In genomic region chr11:70671083-70671482, GRCh38 we compare ENCODE assay signal across 32 cellular contexts.
DNase-seq lines count a peak whose midpoint lies in the region; ATAC-seq, FAIRE-seq and TF ChIP-seq lines count a peak whose summit lies in the region.
"Had no signal": no experiment of that assay in that cellular context is flagged by ENCODE, and none has a peak within 500 bp of the region (broad histone marks: within the 10 kb centered on the region; RNA-seq: fewer than 3 reads in every experiment).

No MANE protein-coding gene starts in this region.

- H3K27me3 ChIP-seq in GM23338 (ENCODE audit: insufficient read depth), result no peaks in the 10 kb centered on the region
- H3K27me3 ChIP-seq in neural cell (ENCODE audit: insufficient read depth, low read depth, low read length), result no peaks in the 10 kb centered on the region
- H3K27me3 ChIP-seq in CD8-positive, alpha-beta memory T cell (ENCODE audit: insufficient read depth, low read length, poor library complexity, severe bottlenecking), result no peaks in the 10 kb centered on the region

- H3K27ac ChIP-seq in GM23338 (ENCODE audit: low read depth) (no peak overlapping the region), neural cell (ENCODE audit: low read length) (no peak overlapping the region)
- H3K27ac ChIP-seq in CD8-positive, alpha-beta memory T cell (ENCODE audit: low read depth, low read length), result no peak overlapping the region
- H3K27ac ChIP-seq: A549, neutrophil, prostate gland, tibial artery had no signal

- H4K20me1 ChIP-seq in GM23338 (replicated peaks; ENCODE audit: insufficient read depth), result no peaks in the 10 kb centered on the region; the same call in 1 of the 2 replicates
- no peaks in the 10 kb centered on the region for H4K20me1 ChIP-seq in neural cell (ENCODE audit: insufficient read depth)

- FAIRE-seq in D721Med (lab: Jason Lieb, UNC), result no peak
- FAIRE-seq: A549 had no signal

- H3K4me3 Mint-ChIP-seq in GM23338, result no peak overlapping the region
- H3K4me3 Mint-ChIP-seq in WTC11, result no peak overlapping the region
- no peak overlapping the region for H3K4me3 Mint-ChIP-seq in CD8-positive, alpha-beta memory T cell
- H3K4me3 Mint-ChIP-seq: activated CD4-positive, alpha-beta memory T cell treated with anti-CD3 and anti-CD28 coated beads for 36 hours; activated naive CD4-positive, alpha-beta T cell treated with anti-CD3 and anti-CD28 coated beads for 36 hours; effector memory CD8-positive, alpha-beta T cell; T-helper 17 cell had no signal

- H3K36me3 Mint-ChIP-seq in GM23338 (ENCODE audit: low read depth) (peaks cover 18% of the 10 kb centered on the region), WTC11 (peaks cover 7% of the 10 kb centered on the region; the same call in 1 of the 2 replicates)
- no peaks in the 10 kb centered on the region for H3K36me3 Mint-ChIP-seq in CD8-positive, alpha-beta memory T cell
- H3K36me3 Mint-ChIP-seq: activated CD4-positive, alpha-beta memory T cell treated with anti-CD3 and anti-CD28 coated beads for 36 hours had no signal

- no peak overlapping the region for H3K9ac ChIP-seq in neural cell (ENCODE audit: low read length)

- ATAC-seq in GM23338 (peak; percentile 47), WTC11 (peak; percentile 19), HG02840 (IDR thresholded peaks at IDR 0.05; ENCODE audit: low FRiP score, unreplicated experiment) (no peak)
- ATAC-seq: A549; effector memory CD8-positive, alpha-beta T cell; left ventricle myocardium superior; sciatic nerve; SK-N-SH treated with all-trans-retinoic acid at 6 μM for 48 hours; T-helper 17 cell had no signal

- no peak for TF ChIP-seq EP300 in neural cell (conservative IDR thresholded peaks at IDR 0.05; ENCODE audit: poor library complexity, severe bottlenecking)

- H3K9me3 Mint-ChIP-seq in GM23338, result no peaks in the 10 kb centered on the region; the same call in 1 of the 3 replicates
- H3K9me3 Mint-ChIP-seq in WTC11, result no peaks in the 10 kb centered on the region
- H3K9me3 Mint-ChIP-seq in CD8-positive, alpha-beta memory T cell, result peaks cover 0 to 2% (median 0%) of the 10 kb centered on the region in 5 donors
- H3K9me3 Mint-ChIP-seq: activated CD4-positive, alpha-beta memory T cell treated with anti-CD3 and anti-CD28 coated beads for 36 hours; effector memory CD8-positive, alpha-beta T cell had no signal

- 0 out of 2 replicates have a peak, but pooled peaks cover 3% of the 10 kb centered on the region for H3F3A ChIP-seq in GM23338 (replicated peaks; ENCODE audit: low read depth)
- no peaks in the 10 kb centered on the region for H3F3A ChIP-seq in neural cell (ENCODE audit: insufficient read depth, low read length, poor library complexity, severe bottlenecking)

- H3K4me1 Mint-ChIP-seq in GM23338 (peaks cover 38% of the 10 kb centered on the region), WTC11 (peaks cover 38% of the 10 kb centered on the region)
- H3K4me1 Mint-ChIP-seq in CD8-positive, alpha-beta memory T cell, result no peaks in the 10 kb centered on the region
- H3K4me1 Mint-ChIP-seq: T-helper 17 cell had no signal

- no peak for TF ChIP-seq RAD21 in neural cell (conservative IDR thresholded peaks at IDR 0.05)

- H3K4me3 ChIP-seq in GM23338 (no peak overlapping the region), neural cell (ENCODE audit: low read length) (no peak overlapping the region)
- no peak overlapping the region for H3K4me3 ChIP-seq in CD8-positive, alpha-beta memory T cell (ENCODE audit: low read length)
- H3K4me3 ChIP-seq: A549, prostate gland, tibial artery had no signal

- TF ChIP-seq CTCF in GM23338 (conservative IDR thresholded peaks at IDR 0.05; ENCODE audit: low read depth in 2 of 2), result no peak
- TF ChIP-seq CTCF in WTC11 (IDR thresholded peaks at IDR 0.05), result no peak
- no peak for TF ChIP-seq CTCF in neural cell (IDR thresholded peaks at IDR 0.05; ENCODE audit: poor library complexity, severe bottlenecking)
- TF ChIP-seq CTCF in D721Med (IDR thresholded peaks at IDR 0.05; ENCODE audit: insufficient read depth, missing control alignments), result no peak

- H3K79me2 ChIP-seq in GM23338 (replicated peaks; ENCODE audit: insufficient read depth) (no peaks in the 10 kb centered on the region), neural cell (replicated peaks; ENCODE audit: insufficient read depth, low read length) (no peaks in the 10 kb centered on the region)

- H3K9me2 ChIP-seq in GM23338 (ENCODE audit: insufficient read depth), result no peaks in the 10 kb centered on the region
- H3K9me2 ChIP-seq in neural cell (ENCODE audit: insufficient read depth, low read length), result no peaks in the 10 kb centered on the region

- peaks cover 9% of the 10 kb centered on the region for H3K4me1 ChIP-seq in GM23338 (ENCODE audit: insufficient read depth)
- H3K4me1 ChIP-seq in CD8-positive, alpha-beta memory T cell (ENCODE audit: insufficient read depth, low read length), result no peaks in the 10 kb centered on the region
- H3K4me1 ChIP-seq: A549, prostate gland, tibial artery had no signal

- no peaks in the 10 kb centered on the region for H3K36me3 ChIP-seq in GM23338 (ENCODE audit: insufficient read depth)
- H3K36me3 ChIP-seq in neural cell (ENCODE audit: insufficient read depth, low read length), result no peaks in the 10 kb centered on the region
- no peaks in the 10 kb centered on the region for H3K36me3 ChIP-seq in CD8-positive, alpha-beta memory T cell (ENCODE audit: insufficient read depth, low read length)
- H3K36me3 ChIP-seq: neutrophil, prostate gland, tibial artery had no signal

- H2AFZ ChIP-seq in GM23338 (no peak overlapping the region), neural cell (ENCODE audit: low read depth, low read length) (no peak overlapping the region)

- DNase-seq in NCI-H82 (lab: John Stamatoyannopoulos, UW), result peak; percentile 17
- no peak for DNase-seq in NCI-H82 treated with DMSO at 0.1 percent for 48 hours (lab: John Stamatoyannopoulos, UW; ENCODE audit: unreplicated experiment)
- DNase-seq in GM23338 (ENCODE audit: low spot score), result no peak
- peak; percentile 33 for DNase-seq in WTC11 (ENCODE audit: low spot score)
- no peak for DNase-seq in D721Med (ENCODE audit: insufficient read length, low spot score)
- no peak for DNase-seq in CD8-positive, alpha-beta memory T cell
- DNase-seq: activated CD4-positive, alpha-beta memory T cell treated with anti-CD3 and anti-CD28 coated beads for 36 hours; activated CD4-positive, alpha-beta T cell treated with anti-CD3 and anti-CD28 coated beads for 1 hour; activated CD8-positive, alpha-beta memory T cell treated with anti-CD3 and anti-CD28 coated beads, Interleukin-2, amount 50 U/mL, for 4 hours; activated naive CD4-positive, alpha-beta T cell treated with anti-CD3 and anti-CD28 coated beads for 36 hours; AML-193; cortex of kidney; DND-41; effector memory CD8-positive, alpha-beta T cell; erythroblast; HCEC 1CT; islet precursor cell; left ventricle myocardium superior; NCI-H1694; NCI-H2171; NCI-H510A treated with DMSO at 0.1 percent for 48 hours; Right ventricle myocardium superior; stimulated activated CD4-positive, alpha-beta T cell treated with anti-CD3 and anti-CD28 coated beads, Interleukin-2, amount 100 ng/mL, for 48 hours; T-helper 17 cell; tibial artery had no signal

- POLR2A ChIA-PET in WTC11 (lab: Charles Lee), result interaction anchor here (1.3 kb wide), 1 partner anchor 9 kb away, joined by 6 read pairs; no protein-coding TSS in a partner anchor
- POLR2A ChIA-PET in CD8-positive, alpha-beta memory T cell (lab: Charles Lee), result no interaction called here

- H3K27me3 Mint-ChIP-seq in GM23338 (ENCODE audit: insufficient read depth, low read depth, poor library complexity), result peaks cover 35% of the 10 kb centered on the region
- H3K27me3 Mint-ChIP-seq in WTC11 (ENCODE audit: low read depth), result no peaks in the 10 kb centered on the region
- peaks cover 11% of the 10 kb centered on the region in 2 donors for H3K27me3 Mint-ChIP-seq in CD8-positive, alpha-beta memory T cell

- CTCF ChIA-PET in WTC11 (lab: Charles Lee), result interaction anchor here (0.9 to 1.7 kb wide), 6 partner anchors 9 to 416 kb away, joined by 3 to 5 read pairs (median 4); no protein-coding TSS in a partner anchor
- CTCF ChIA-PET in CD8-positive, alpha-beta memory T cell (lab: Charles Lee), result no interaction called here

- H3K9me3 ChIP-seq in neural cell (ENCODE audit: low read length), result no peaks in the 10 kb centered on the region
- H3K9me3 ChIP-seq in CD8-positive, alpha-beta memory T cell (ENCODE audit: low read length), result no peaks in the 10 kb centered on the region
- H3K9me3 ChIP-seq: A549, neutrophil, prostate gland, tibial artery had no signal

- H3K27ac Mint-ChIP-seq in GM23338 (no peak overlapping the region), WTC11 (0 out of 2 replicates have a peak overlapping the region, but pooled peaks have one; percentile 15)
- no peak overlapping the region for H3K27ac Mint-ChIP-seq in CD8-positive, alpha-beta memory T cell
- H3K27ac Mint-ChIP-seq: activated CD4-positive, alpha-beta memory T cell treated with anti-CD3 and anti-CD28 coated beads for 36 hours; activated naive CD4-positive, alpha-beta T cell treated with anti-CD3 and anti-CD28 coated beads for 36 hours; effector memory CD8-positive, alpha-beta T cell; T-helper 17 cell had no signal

- H3K4me2 ChIP-seq in GM23338 (peak overlapping the region; percentile 32), neural cell (ENCODE audit: low read length) (no peak overlapping the region)
- H3K4me2 ChIP-seq: A549 had no signal

TF ChIP-seq in GM23338, 12 proteins besides CTCF, POLR2A, EP300 and RAD21 (continues in another document):
- no peak for TF ChIP-seq JUNB (IDR thresholded peaks at IDR 0.05; ENCODE audit: unreplicated experiment)

TF ChIP-seq in WTC11, 78 proteins besides CTCF, POLR2A, EP300 and RAD21 (continues in another document):
- no peak for TF ChIP-seq USF1 (CRISPR knock-in tag; IDR thresholded peaks at IDR 0.05)
- TF ChIP-seq TP53 (CRISPR knock-in tag; IDR thresholded peaks at IDR 0.05), result 0 out of 2 replicates have a peak, but pooled peaks have one; percentile 29

TF ChIP-seq in neural cell, 6 proteins besides CTCF, POLR2A, EP300 and RAD21:
- TF ChIP-seq EZH2 (IDR thresholded peaks at IDR 0.05; ENCODE audit: borderline replicate concordance, insufficient read depth, low read length, poor library complexity, severe bottlenecking) (no peak), POLR2AphosphoS5 (IDR thresholded peaks at IDR 0.05) (peak; percentile 32)

Comparison
In these comparisons a context has a peak if more than half of its experiments do, and no peak if none do; other contexts are left out.
1. DNase-seq: peak in NCI-H82 (single experiment) and WTC11 (single experiment); none in NCI-H82 treated with DMSO at 0.1 percent for 48 hours (single experiment), GM23338 (single experiment), D721Med (single experiment) and CD8-positive, alpha-beta memory T cell (0 of 5).